ENCODE assay signal across 7 cellular contexts in genomic region chr14:84554136-84554535, GRCh38.
"Had no signal": no experiment of that assay in that cellular context is flagged by ENCODE, and none has a peak within 500 bp of the region (broad histone marks: within the 10 kb centered on the region; RNA-seq: fewer than 3 reads in every experiment).

No MANE protein-coding gene starts in this region.

- DNase-seq: IMR-90, KBM-7 had no signal

- H3K27ac ChIP-seq: HL-60 had no signal

- H3K4me3 Mint-ChIP-seq: IgD-negative memory B cell had no signal

- H3K27me3 Mint-ChIP-seq: IgD-negative memory B cell had no signal

- FAIRE-seq: HepG2, HTR-8/SVneo, K562 had no signal

- ATAC-seq: HepG2, K562 had no signal

- H3K27ac Mint-ChIP-seq: IgD-negative memory B cell had no signal

- H3K4me3 ChIP-seq: K562 had no signal
